ENCODE assay signal across 29 cellular contexts in the genomic region with DNA sequence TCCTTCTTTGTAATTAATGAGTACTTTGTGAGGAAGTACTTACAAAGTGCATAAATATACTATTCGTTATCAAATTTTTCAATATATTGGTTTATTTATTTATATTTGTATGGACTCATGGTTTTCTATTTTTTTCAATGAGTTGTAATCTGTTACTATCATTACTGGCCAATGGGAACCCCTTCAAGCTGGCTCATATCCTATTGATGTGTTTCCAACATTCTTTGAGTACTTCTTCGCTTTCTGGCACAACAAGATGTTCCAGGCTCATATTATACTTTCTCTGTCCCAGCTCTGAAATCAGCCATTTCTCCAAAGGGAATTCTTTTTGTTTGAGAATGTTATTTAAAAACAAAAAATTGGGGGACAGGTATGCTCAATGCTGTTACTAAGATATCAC. TPM values are rescaled to one million over a fixed set of nuclear protein-coding genes. Genes with fewer than 3 reads are reported as not detected.
DNase-seq lines count a peak whose midpoint lies in the region; ATAC-seq and TF ChIP-seq lines count a peak whose summit lies in the region.
"Had no signal": no experiment of that assay in that cellular context is flagged by ENCODE, and none has a peak within 500 bp of the region (broad histone marks: within the 10 kb centered on the region; RNA-seq: fewer than 3 reads in every experiment).

No MANE protein-coding gene starts in this region.

- peaks cover 27% of the 10 kb centered on the region for H3K36me3 ChIP-seq in rectal smooth muscle tissue (ENCODE audit: control insufficient read depth, insufficient read depth, low read length)
- peaks cover 3 to 5% of the 10 kb centered on the region in 2 donors for H3K36me3 ChIP-seq in prostate gland
- H3K36me3 ChIP-seq: neutrophil had no signal

- DNase-seq in AG20443 (ENCODE audit: low spot score), result peak; percentile 34
- peak; percentile 41 for DNase-seq in astrocyte of the hippocampus (ENCODE audit: low read depth, low spot score)
- peak; percentile 41 for DNase-seq in fibroblast of the conjunctiva (ENCODE audit: low read depth)
- no peak for DNase-seq in erythroblast (lab: John Stamatoyannopoulos, UW)
- DNase-seq in natural killer cell, result no peak
- DNase-seq in prostate gland (ENCODE audit: low spot score), result no peak
- DNase-seq: activated CD4-positive, alpha-beta T cell treated with anti-CD3 and anti-CD28 coated beads, Interleukin-2, amount 50 U/mL, for 4 hours; activated CD8-positive, alpha-beta memory T cell treated with anti-CD3 and anti-CD28 coated beads, Interleukin-2, amount 50 U/mL, for 4 hours; Caco-2; cortex of kidney; DND-41; GOT3; kidney; MG63; NCI-H1436 treated with DMSO at 0.1 percent for 48 hours; NCI-H2171; NCI-H526; stomach; trophoblast cell; WERI-Rb-1 had no signal

- H3K36me3 Mint-ChIP-seq in natural killer cell, result no peaks in the 10 kb centered on the region

- H3K9me3 Mint-ChIP-seq in natural killer cell, result no peaks in the 10 kb centered on the region
- H3K9me3 Mint-ChIP-seq: activated naive CD4-positive, alpha-beta T cell treated with anti-CD3 and anti-CD28 coated beads, Interleukin-2, amount 50 U/mL, for 72 hours; activated T-helper 17 cell treated with anti-CD3 and anti-CD28 coated beads, Interleukin-2, amount 50 U/mL, for 72 hours; T-helper 2 cell treated with Interferon-gamma antibody and Interleukin-4, amounts not matched to agents 5 μg/mL and 100 μg/mL, for 36 hours had no signal

- H3K4me1 ChIP-seq in rectal smooth muscle tissue (ENCODE audit: control insufficient read depth, insufficient read depth, low read length), result no peaks in the 10 kb centered on the region
- H3K4me1 ChIP-seq in prostate gland (replicated peaks), result no peaks in the 10 kb centered on the region
- H3K4me1 ChIP-seq: A549, breast epithelium, Caco-2 had no signal

- no peaks in the 10 kb centered on the region for H3K27me3 ChIP-seq in rectal smooth muscle tissue (ENCODE audit: control insufficient read depth, insufficient read depth, low read length)
- H3K27me3 ChIP-seq in prostate gland (replicated peaks; ENCODE audit: insufficient read depth), result no peaks in the 10 kb centered on the region
- H3K27me3 ChIP-seq: BLaER1 treated with 17β-estradiol and CSF1 and Interleukin-3, amounts not matched to agents 10 nM and 100 nM; breast epithelium; MG63; neutrophil; stomach had no signal

- H3K4me3 ChIP-seq in rectal smooth muscle tissue (ENCODE audit: low read length) (no peak overlapping the region), prostate gland (no peak overlapping the region)
- H3K4me3 ChIP-seq: A549; BLaER1 treated with 17β-estradiol and CSF1 and Interleukin-3, amounts not matched to agents 10 nM and 100 nM; breast epithelium; MG63; stomach had no signal

- H3K9me3 ChIP-seq in prostate gland, result no peaks in the 10 kb centered on the region
- H3K9me3 ChIP-seq: A549, breast epithelium, Caco-2, MG63, neutrophil, stomach had no signal

- H3K4me3 Mint-ChIP-seq in natural killer cell, result no peak overlapping the region
- H3K4me3 Mint-ChIP-seq: activated T-helper 17 cell treated with anti-CD3 and anti-CD28 coated beads, Interleukin-2, amount 50 U/mL, for 72 hours; T-helper 2 cell treated with Interferon-gamma antibody and Interleukin-4, amounts not matched to agents 5 μg/mL and 100 μg/mL, for 36 hours had no signal

- H3K27ac ChIP-seq in rectal smooth muscle tissue (ENCODE audit: low read depth, low read length), result peak overlapping the region; percentile 2
- peak overlapping the region in 1 of 2 donors; percentile 3 for H3K27ac ChIP-seq in prostate gland
- H3K27ac ChIP-seq: A549; BLaER1 treated with 17β-estradiol and CSF1 and Interleukin-3, amounts not matched to agents 10 nM and 100 nM; neutrophil; WERI-Rb-1 had no signal

- ATAC-seq in GM18873 (IDR thresholded peaks at IDR 0.05; ENCODE audit: low FRiP score, unreplicated experiment), result no peak
- no peak for ATAC-seq in natural killer cell
- ATAC-seq: A549; activated naive CD4-positive, alpha-beta T cell treated with anti-CD3 and anti-CD28 coated beads, Interleukin-2, amount 50 U/mL, for 72 hours; activated T-helper 17 cell treated with anti-CD3 and anti-CD28 coated beads, Interleukin-2, amount 50 U/mL, for 72 hours had no signal

- peaks cover 0 to 8% of the 10 kb centered on the region in 2 donors for H3K4me1 Mint-ChIP-seq in natural killer cell

- H3K9ac ChIP-seq in rectal smooth muscle tissue (ENCODE audit: low read length), result no peak overlapping the region
- H3K9ac ChIP-seq: BLaER1 treated with 17β-estradiol and CSF1 and Interleukin-3, amounts not matched to agents 10 nM and 100 nM had no signal

- TF ChIP-seq POLR2A in erythroblast (IDR thresholded peaks at IDR 0.05; ENCODE audit: low read length), result no peak
- no peak for TF ChIP-seq POLR2A in prostate gland (IDR thresholded peaks at IDR 0.05)

- intact Hi-C loops in natural killer cell (cut with micrococcal nuclease) (no loop called here), prostate gland (cut with DNase I) (no loop called here)

- TF ChIP-seq CTCF in natural killer cell (IDR thresholded peaks at IDR 0.05) (no peak), prostate gland (IDR thresholded peaks at IDR 0.05) (no peak)

- WGBS in prostate gland, result 43% methylated on average over 2 of the region's 2 CpGs

- H3K27ac Mint-ChIP-seq in natural killer cell, result no peak overlapping the region
- H3K27ac Mint-ChIP-seq: activated naive CD4-positive, alpha-beta T cell treated with anti-CD3 and anti-CD28 coated beads, Interleukin-2, amount 50 U/mL, for 72 hours; activated T-helper 17 cell treated with anti-CD3 and anti-CD28 coated beads, Interleukin-2, amount 50 U/mL, for 72 hours; T-helper 2 cell treated with Interferon-gamma antibody and Interleukin-4, amounts not matched to agents 5 μg/mL and 100 μg/mL, for 36 hours had no signal

- peaks cover 8 to 19% of the 10 kb centered on the region in 2 donors for H3K27me3 Mint-ChIP-seq in natural killer cell (ENCODE audit: low read depth in 2 of 2)

RNA-seq across cellular contexts. Expression of gene YBX3, which starts 17.5 kb away (rescaled TPM):
- total RNA-seq in natural killer cell (10 to 100 TPM; 13.4 to 36.0 (median 33.0) TPM), prostate gland (100 to 1,000 TPM; 197 to 358 TPM)

RNA-seq across cellular contexts. Expression of gene STYK1, which starts 31.8 kb away (rescaled TPM):
- total RNA-seq in natural killer cell (1 to 10 TPM; 2.0 to 2.6 (median 2.4) TPM), prostate gland (10 to 100 TPM in 1 of 2 donors, 1 to 10 TPM in 1; 9.5 to 39.7 TPM)

Comparison
In these comparisons a context has a peak if more than half of its experiments do, and no peak if none do; other contexts are left out.
1. DNase-seq: peak in AG20443 (single experiment), astrocyte of the hippocampus (single experiment) and fibroblast of the conjunctiva (single experiment); none in erythroblast (0 of 2), natural killer cell (single experiment) and prostate gland (single experiment).
2. RNA of gene YBX3, which starts 17.5 kb away (total RNA-seq): 197 to 358 TPM in prostate gland; 13.4 to 36.0 TPM in natural killer cell; every median in the first group is over 4 times any median in the second.